ENCODE assay signal across 8 cellular contexts in genomic region chr3:23183731-23184130, GRCh38. TPM values are rescaled to one million over a fixed set of nuclear protein-coding genes. Genes with fewer than 3 reads are reported as not detected.
A peak's percentile ranks its signal among the peaks of the same experiment; 100 is the strongest.
DNase-seq lines count a peak whose midpoint lies in the region; ATAC-seq, FAIRE-seq and TF ChIP-seq lines count a peak whose summit lies in the region.

No MANE protein-coding gene starts in this region.

- TF ChIP-seq POLR2A in H1 (IDR thresholded peaks at IDR 0.05; ENCODE audit: control extremely low read depth in 1 of 2, low read depth in 2 of 2, low read length in 2 of 2): no peak

- H4K91ac ChIP-seq in H1 (replicated peaks; ENCODE audit: insufficient read length, low read length): no peak overlapping the region

- no peak overlapping the region for H4K8ac ChIP-seq in H1 (ENCODE audit: extremely low read depth, insufficient read depth, low read length)

- H3K4me1 ChIP-seq in H1 (replicated peaks in 1 of 4; ENCODE audit: control insufficient read depth in 3 of 4, insufficient read depth in 4 of 4, low read length in 3 of 4): peaks cover 0 to 4% (median 0%) of the 10 kb centered on the region in 4 experiments; a peak in 1 of 7 replicates

- H2AK5ac ChIP-seq in H1 (ENCODE audit: low read depth, low read length): no peak overlapping the region

- no peak overlapping the region for H3K4me3 ChIP-seq in GM06990 (replicated peaks; ENCODE audit: low read depth, low read length)
- H3K4me3 ChIP-seq in H1 (ENCODE audit: extremely low read depth in 1 of 4, insufficient read depth in 2 of 4, low read depth in 3 of 4, low read length in 4 of 4): no peak overlapping the region

- no peak overlapping the region for H2BK12ac ChIP-seq in H1 (ENCODE audit: low read depth, low read length)

- peaks cover 4% of the 10 kb centered on the region for H3K27me3 Mint-ChIP-seq in activated T-helper 2 cell treated with anti-CD3 and anti-CD28 coated beads, Interferon-gamma antibody, Interleukin-2, Interleukin-4, amounts not matched to agents 10 μg/mL and 5 μg/mL and 100 μg/mL, durations not matched to agents 14 hours and 24 hours and 36 hours (ENCODE audit: low read depth)

- no peaks in the 10 kb centered on the region for H3K79me1 ChIP-seq in H1 (ENCODE audit: low read depth, low read length)

- H3K27me3 ChIP-seq in GM06990 (replicated peaks; ENCODE audit: control insufficient read depth, insufficient read depth, low read length): no peaks in the 10 kb centered on the region
- no peaks in the 10 kb centered on the region for H3K27me3 ChIP-seq in H1 (replicated peaks in 1 of 4; ENCODE audit: control insufficient read depth in 3 of 4, extremely low read depth in 1 of 4, insufficient read depth in 3 of 4, low read length in 3 of 4)

- TF ChIP-seq EP300 in H1 (IDR thresholded peaks at IDR 0.05; ENCODE audit: borderline replicate concordance in 1 of 2, low read depth in 2 of 2, low read length in 2 of 2): no peak

- ATAC-seq in GM18870 (IDR thresholded peaks at IDR 0.05; ENCODE audit: unreplicated experiment): no peak

- no peaks in the 10 kb centered on the region for H3K36me3 Mint-ChIP-seq in activated T-helper 2 cell treated with anti-CD3 and anti-CD28 coated beads, Interferon-gamma antibody, Interleukin-2, Interleukin-4, amounts not matched to agents 10 μg/mL and 5 μg/mL and 100 μg/mL, durations not matched to agents 14 hours and 24 hours and 36 hours (ENCODE audit: low read depth)

- H2AFZ ChIP-seq in H1 (ENCODE audit: low read length): no peak overlapping the region

- peak; percentile 98 for FAIRE-seq in H1 (lab: Jason Lieb, UNC)

- no peak overlapping the region for H3K4me3 Mint-ChIP-seq in activated T-helper 2 cell treated with anti-CD3 and anti-CD28 coated beads, Interferon-gamma antibody, Interleukin-2, Interleukin-4, amounts not matched to agents 10 μg/mL and 5 μg/mL and 100 μg/mL, durations not matched to agents 14 hours and 24 hours and 36 hours (ENCODE audit: low read depth)

- POLR2A ChIA-PET in H1 (lab: Charles Lee; ENCODE audit: partially characterized antibody): no interaction called here

- H2BK15ac ChIP-seq in H1 (ENCODE audit: low read length): no peak overlapping the region

- no peak overlapping the region for H3K4ac ChIP-seq in H1 (replicated peaks; ENCODE audit: insufficient read length, low read depth, low read length)

- H3K56ac ChIP-seq in H1 (replicated peaks; ENCODE audit: insufficient read length, low read depth, low read length): no peak overlapping the region

- H3K36me3 ChIP-seq in GM06990 (ENCODE audit: control insufficient read depth, insufficient read depth, low read length) (no peaks in the 10 kb centered on the region), H1 (ENCODE audit: control insufficient read depth in 2 of 4, insufficient read depth in 4 of 4, low read length in 3 of 4) (no peaks in the 10 kb centered on the region)

- 8% methylated on average over 3 of the region's 3 CpGs; no CpG with 5 or more reads in 1 of the 2 experiments for WGBS in H1 (ENCODE audit: extremely low coverage in 1 of 2, insufficient coverage in 1 of 2, insufficient read length in 1 of 2, insufficient replicate concordance in 2 of 2, low coverage in 1 of 2, low lambda C conversion rate in 2 of 2, missing lambda C conversion rate in 1 of 2), 2 experiments

- H4K20me1 ChIP-seq in H1 (replicated peaks in 1 of 2; ENCODE audit: control insufficient read depth in 1 of 2, insufficient read depth in 2 of 2, low read length in 2 of 2): no peaks in the 10 kb centered on the region

- CTCF ChIA-PET in H1 (lab: Charles Lee; ENCODE audit: partially characterized antibody): interaction anchor here (1.6 kb wide), 1 partner anchor 11 kb away, joined by 5 read pairs; no protein-coding TSS in a partner anchor

- no peak overlapping the region for H2BK5ac ChIP-seq in H1 (ENCODE audit: low read depth, low read length)

- peak; percentile 81 to 89 for TF ChIP-seq RAD21 in H1 (IDR thresholded peaks at IDR 0.05 in 1 of 2, conservative IDR thresholded peaks at IDR 0.05 in 1 of 2; ENCODE audit: low read depth in 2 of 2, low read length in 2 of 2)

- no peak overlapping the region for H3K4me2 ChIP-seq in H1 (ENCODE audit: insufficient read depth in 1 of 2, low read depth in 2 of 2, low read length in 2 of 2)

- no peaks in the 10 kb centered on the region for H3K9me3 Mint-ChIP-seq in activated T-helper 2 cell treated with anti-CD3 and anti-CD28 coated beads, Interferon-gamma antibody, Interleukin-2, Interleukin-4, amounts not matched to agents 10 μg/mL and 5 μg/mL and 100 μg/mL, durations not matched to agents 14 hours and 24 hours and 36 hours

- DNase-seq in GM06990 (ENCODE audit: extremely low read depth, insufficient read length): no peak
- peak; percentile 13 for DNase-seq in NCI-H146 treated with DMSO at 0.1 percent for 48 hours (lab: John Stamatoyannopoulos, UW; ENCODE audit: unreplicated experiment)
- peak in 1 of 2 experiments; percentile 54 for DNase-seq in H1 (ENCODE audit: low read depth in 1 of 2, low spot score in 2 of 2)
- DNase-seq in myocyte (ENCODE audit: low read depth): peak; percentile 68
- DNase-seq in activated T-helper 2 cell treated with anti-CD3 and anti-CD28 coated beads, Interferon-gamma antibody, Interleukin-2, Interleukin-4, amounts not matched to agents 10 μg/mL and 5 μg/mL and 100 μg/mL, durations not matched to agents 14 hours and 24 hours and 36 hours (ENCODE audit: low spot score): no peak
- DNase-seq in stimulated activated CD4-positive, alpha-beta T cell treated with anti-CD3 and anti-CD28 coated beads, Interleukin-2, amount 100 ng/mL, for 24 hours: no peak
- no peak for DNase-seq in activated CD4-positive, alpha-beta T cell treated with anti-CD3 and anti-CD28 coated beads, Interleukin-2, amount 50 U/mL, for 4 hours

- no peak overlapping the region for H3K14ac ChIP-seq in H1 (ENCODE audit: insufficient read length)

- no peak overlapping the region for H3K9ac ChIP-seq in H1 (replicated peaks in 1 of 4; ENCODE audit: extremely low read depth in 1 of 4, low read depth in 3 of 4, low read length in 3 of 4)

- H3K4me1 Mint-ChIP-seq in activated T-helper 2 cell treated with anti-CD3 and anti-CD28 coated beads, Interferon-gamma antibody, Interleukin-2, Interleukin-4, amounts not matched to agents 10 μg/mL and 5 μg/mL and 100 μg/mL, durations not matched to agents 14 hours and 24 hours and 36 hours (ENCODE audit: low read depth): no peaks in the 10 kb centered on the region

- no peak overlapping the region for H3K27ac ChIP-seq in H1 (ENCODE audit: low read depth, low read length)

- H3K18ac ChIP-seq in H1 (ENCODE audit: extremely low read depth, low read length): no peak overlapping the region

- H3K79me2 ChIP-seq in H1 (ENCODE audit: control insufficient read depth in 1 of 2, insufficient read depth in 2 of 2, low read length in 2 of 2): no peaks in the 10 kb centered on the region

- intact Hi-C loops in activated T-helper 2 cell treated with anti-CD3 and anti-CD28 coated beads, Interferon-gamma antibody, Interleukin-2, Interleukin-4, amounts not matched to agents 10 μg/mL and 5 μg/mL and 100 μg/mL, durations not matched to agents 14 hours and 24 hours and 36 hours (cut with micrococcal nuclease): no loop called here

- H2BK20ac ChIP-seq in H1 (ENCODE audit: low read length): no peak overlapping the region

- no peak overlapping the region for H2BK120ac ChIP-seq in H1 (replicated peaks; ENCODE audit: low read depth, low read length)

- H4K5ac ChIP-seq in H1 (ENCODE audit: insufficient read length, low read depth, low read length): no peak overlapping the region

- TF ChIP-seq CTCF in GM06990 (IDR thresholded peaks at IDR 0.05; ENCODE audit: insufficient read depth, low read length, poor library complexity, severe bottlenecking) (peak; percentile 26), H1 (IDR thresholded peaks at IDR 0.05; ENCODE audit: control extremely low read depth in 1 of 3, insufficient read depth in 1 of 3, low read depth in 1 of 3, low read length in 3 of 3) (peak in 2 of 3 experiments; percentile 75 to 76; a peak in 3 of 4 replicates)

- no peak overlapping the region for H3K27ac Mint-ChIP-seq in activated T-helper 2 cell treated with anti-CD3 and anti-CD28 coated beads, Interferon-gamma antibody, Interleukin-2, Interleukin-4, amounts not matched to agents 10 μg/mL and 5 μg/mL and 100 μg/mL, durations not matched to agents 14 hours and 24 hours and 36 hours

- no peak overlapping the region for H3K23ac ChIP-seq in H1 (ENCODE audit: insufficient read length)

- H3K23me2 ChIP-seq in H1 (ENCODE audit: low read depth, low read length): no peaks in the 10 kb centered on the region; the same call in 1 of the 2 replicates

- H3K9me3 ChIP-seq in H1 (ENCODE audit: insufficient read depth in 2 of 2, low read depth in 1 of 2, low read length in 1 of 2): no peaks in the 10 kb centered on the region

TF ChIP-seq in H1, 55 proteins besides CTCF, POLR2A, EP300 and RAD21 (continues in another document):
- TF ChIP-seq, protein P1, sequence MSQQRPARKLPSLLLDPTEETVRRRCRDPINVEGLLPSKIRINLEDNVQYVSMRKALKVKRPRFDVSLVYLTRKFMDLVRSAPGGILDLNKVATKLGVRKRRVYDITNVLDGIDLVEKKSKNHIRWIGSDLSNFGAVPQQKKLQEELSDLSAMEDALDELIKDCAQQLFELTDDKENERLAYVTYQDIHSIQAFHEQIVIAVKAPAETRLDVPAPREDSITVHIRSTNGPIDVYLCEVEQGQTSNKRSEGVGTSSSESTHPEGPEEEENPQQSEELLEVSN (IDR thresholded peaks at IDR 0.05): peak; percentile 73
- no peak for TF ChIP-seq GTF2F1 (IDR thresholded peaks at IDR 0.05; ENCODE audit: borderline replicate concordance, low read depth, low read length)
- TF ChIP-seq, protein P2, sequence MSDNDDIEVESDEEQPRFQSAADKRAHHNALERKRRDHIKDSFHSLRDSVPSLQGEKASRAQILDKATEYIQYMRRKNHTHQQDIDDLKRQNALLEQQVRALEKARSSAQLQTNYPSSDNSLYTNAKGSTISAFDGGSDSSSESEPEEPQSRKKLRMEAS (IDR thresholded peaks at IDR 0.05): peak; percentile 89
- TF ChIP-seq CREB1 (IDR thresholded peaks at IDR 0.05): 0 out of 2 replicates have a peak, but pooled peaks have one; percentile 31
- TF ChIP-seq YY1 (IDR thresholded peaks at IDR 0.05; ENCODE audit: low read depth, low read length): 0 out of 2 replicates have a peak, but pooled peaks have one; percentile 22

RNA-seq across cellular contexts. Expression of gene UBE2E2, which starts 19.4 kb away (rescaled TPM):
- 52.7 and 57.6 TPM in 2 replicates for total RNA-seq in H1 (2021; fragmentation: NEBNext Ultra II Directional; extraction: Animal tissue kit (Norgen Biotek cat#: 25700))
- 63.0 and 70.6 TPM in 2 replicates for polyA plus RNA-seq in H1 (2011; rRNA removed)
- 57.8 TPM for polyA plus RNA-seq in H1 (2011; cell fraction: cytosol; rRNA removed)
- polyA plus RNA-seq in H1 (2011; cell fraction: nucleus; rRNA removed): 27.3 TPM
- 23.4 to 32.2 TPM (median 26.8 TPM) in 4 replicates for polyA plus RNA-seq in H1 (2012, experiment 1 of 2)
- polyA plus RNA-seq in H1 (2012, experiment 2 of 2): 33.8 TPM
- polyA plus RNA-seq in H1 (2013, experiment 1 of 2): 28.1 TPM
- polyA plus RNA-seq in H1 (2013, experiment 2 of 2): 32.1 TPM
- 17.9 and 23.6 TPM in 2 replicates for polyA minus RNA-seq in H1 (2011; rRNA and poly(A)+ RNA removed)
- 25.1 TPM for polyA minus RNA-seq in H1 (2011; cell fraction: cytosol; rRNA and poly(A)+ RNA removed)
- 38.0 TPM for polyA minus RNA-seq in H1 (2011; cell fraction: nucleus; rRNA and poly(A)+ RNA removed)
- total RNA-seq in myocyte: 44.3 and 58.1 TPM in 2 replicates
- 60.5 TPM for polyA plus RNA-seq in myocyte (2012)
- 6.3 and 7.5 TPM in 2 replicates for total RNA-seq in activated T-helper 2 cell treated with anti-CD3 and anti-CD28 coated beads, Interferon-gamma antibody, Interleukin-2, Interleukin-4, amounts not matched to agents 10 μg/mL and 5 μg/mL and 100 μg/mL, durations not matched to agents 14 hours and 24 hours and 36 hours

Comparison
In these comparisons a context has a peak if more than half of its experiments do, and no peak if none do; other contexts are left out.
1. DNase-seq: peak in NCI-H146 treated with DMSO at 0.1 percent for 48 hours (single experiment) and myocyte (single experiment); none in GM06990 (single experiment), activated T-helper 2 cell treated with anti-CD3 and anti-CD28 coated beads, Interferon-gamma antibody, Interleukin-2, Interleukin-4, amounts not matched to agents 10 μg/mL and 5 μg/mL and 100 μg/mL, durations not matched to agents 14 hours and 24 hours and 36 hours (single experiment), stimulated activated CD4-positive, alpha-beta T cell treated with anti-CD3 and anti-CD28 coated beads, Interleukin-2, amount 100 ng/mL, for 24 hours (0 of 2) and activated CD4-positive, alpha-beta T cell treated with anti-CD3 and anti-CD28 coated beads, Interleukin-2, amount 50 U/mL, for 4 hours (0 of 2).